1 cellular context compared by ENCODE assay signal in the genomic region with DNA sequence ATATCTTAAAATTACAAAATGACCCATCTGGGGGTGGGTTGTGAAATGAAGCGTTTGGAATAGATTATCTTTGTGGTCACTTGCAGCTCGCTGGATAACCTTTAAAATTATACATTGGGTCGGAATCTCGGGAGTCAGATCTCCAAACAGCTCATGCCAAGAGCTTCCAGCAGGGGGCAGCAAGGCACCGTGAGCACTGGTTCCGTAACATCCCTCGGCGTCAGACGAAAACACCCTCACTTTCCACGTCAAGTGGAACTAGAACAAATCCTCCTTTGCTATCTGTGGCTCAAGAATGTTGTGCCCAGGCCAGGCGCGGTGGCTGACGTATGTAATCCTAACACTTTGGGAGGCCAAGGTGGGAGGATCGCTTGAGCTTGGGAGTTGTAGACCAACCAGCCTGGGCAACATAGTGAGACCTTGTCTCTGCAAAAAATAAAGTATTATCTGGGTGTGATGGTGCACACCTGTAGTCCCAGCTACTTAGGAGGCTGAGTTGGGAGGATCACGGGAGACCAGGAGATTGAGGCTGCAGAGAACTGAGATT.
TF ChIP-seq lines count a peak whose summit lies in the region.

No MANE protein-coding gene starts in this region.

TF ChIP-seq in HepG2, 621 proteins besides CTCF, POLR2A, EP300 and RAD21 (continued from another document and continues in another):
- TF ChIP-seq ZNF512 (CRISPR knock-in tag; IDR thresholded peaks at IDR 0.05) (no peak), TRAFD1 (CRISPR knock-in tag; IDR thresholded peaks at IDR 0.05; ENCODE audit: borderline replicate concordance) (no peak), POLR2AphosphoS5 (IDR thresholded peaks at IDR 0.05; ENCODE audit: low read depth, low read length) (peak; percentile 27; the same call in 1 of the 2 replicates), THAP7 (CRISPR knock-in tag; IDR thresholded peaks at IDR 0.05) (no peak), FLYWCH1 (CRISPR knock-in tag; IDR thresholded peaks at IDR 0.05) (no peak), GABPA (IDR thresholded peaks at IDR 0.05; ENCODE audit: low read depth, low read length) (no peak), GABPA (CRISPR knock-in tag; IDR thresholded peaks at IDR 0.05; ENCODE audit: low read depth) (no peak), RBM39 (IDR thresholded peaks at IDR 0.05; ENCODE audit: low read depth, low read length, poor library complexity, severe bottlenecking) (no peak), KDM3A (CRISPR knock-in tag; IDR thresholded peaks at IDR 0.05; ENCODE audit: low read depth) (0 out of 2 replicates have a peak, but pooled peaks have one; percentile 32), MEF2D (CRISPR knock-in tag; IDR thresholded peaks at IDR 0.05) (0 out of 2 replicates have a peak, but pooled peaks have one; percentile 37), ZNF367 (CRISPR knock-in tag; IDR thresholded peaks at IDR 0.05; ENCODE audit: borderline replicate concordance) (no peak), ZNF510 (CRISPR knock-in tag; IDR thresholded peaks at IDR 0.05; ENCODE audit: low read depth) (no peak), NAIF1 (CRISPR knock-in tag; IDR thresholded peaks at IDR 0.05; ENCODE audit: borderline replicate concordance) (no peak), ARNT2 (CRISPR knock-in tag; IDR thresholded peaks at IDR 0.05; ENCODE audit: low read depth) (no peak), KDM5B (CRISPR knock-in tag; IDR thresholded peaks at IDR 0.05; ENCODE audit: borderline replicate concordance) (peak; percentile 58; the same call in 1 of the 2 replicates), RXRA (CRISPR knock-in tag; IDR thresholded peaks at IDR 0.05) (0 out of 2 replicates have a peak, but pooled peaks have one; percentile 38), ZFP41 (CRISPR knock-in tag; IDR thresholded peaks at IDR 0.05; ENCODE audit: borderline replicate concordance) (no peak), ZNF782 (CRISPR knock-in tag; IDR thresholded peaks at IDR 0.05; ENCODE audit: borderline replicate concordance) (no peak), ZBTB33 (CRISPR knock-in tag; IDR thresholded peaks at IDR 0.05) (0 out of 2 replicates have a peak, but pooled peaks have one; percentile 21), ZNF766 (CRISPR knock-in tag; IDR thresholded peaks at IDR 0.05; ENCODE audit: borderline replicate concordance) (no peak), HDAC2 (CRISPR knock-in tag; IDR thresholded peaks at IDR 0.05) (peak; percentile 48; the same call in 1 of the 2 replicates), CBFB (CRISPR knock-in tag; IDR thresholded peaks at IDR 0.05) (0 out of 2 replicates have a peak, but pooled peaks have one; percentile 42), MED1 (CRISPR knock-in tag; IDR thresholded peaks at IDR 0.05) (peak; percentile 24; the same call in 1 of the 2 replicates), SSRP1 (CRISPR knock-in tag; IDR thresholded peaks at IDR 0.05) (peak; percentile 80), FOXA3 (CRISPR knock-in tag; IDR thresholded peaks at IDR 0.05) (peak; percentile 44; the same call in 1 of the 2 replicates), NFYB (CRISPR knock-in tag; IDR thresholded peaks at IDR 0.05) (no peak), ZNF562 (CRISPR knock-in tag; IDR thresholded peaks at IDR 0.05; ENCODE audit: borderline replicate concordance) (no peak), ZSCAN9 (CRISPR knock-in tag; IDR thresholded peaks at IDR 0.05; ENCODE audit: borderline replicate concordance) (peak; percentile 22; the same call in 1 of the 2 replicates), ZNF296 (CRISPR knock-in tag; conservative IDR thresholded peaks at IDR 0.05) (no peak), ZNF362 (CRISPR knock-in tag; IDR thresholded peaks at IDR 0.05; ENCODE audit: borderline replicate concordance) (no peak), ESRRA (CRISPR knock-in tag; IDR thresholded peaks at IDR 0.05; ENCODE audit: low read depth) (no peak), SALL1 (CRISPR knock-in tag; IDR thresholded peaks at IDR 0.05) (peak; percentile 67), KLF12 (CRISPR knock-in tag; IDR thresholded peaks at IDR 0.05; ENCODE audit: borderline replicate concordance) (no peak), KLF11 (CRISPR knock-in tag; IDR thresholded peaks at IDR 0.05) (peak; percentile 65; the same call in 1 of the 2 replicates), ZXDC (CRISPR knock-in tag; IDR thresholded peaks at IDR 0.05) (no peak)
- TF ChIP-seq, protein P1, sequence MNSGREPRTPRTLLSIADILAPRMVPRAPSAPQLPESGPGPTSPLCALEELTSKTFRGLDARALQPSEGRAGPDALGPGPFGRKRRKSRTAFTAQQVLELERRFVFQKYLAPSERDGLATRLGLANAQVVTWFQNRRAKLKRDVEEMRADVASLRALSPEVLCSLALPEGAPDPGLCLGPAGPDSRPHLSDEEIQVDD (CRISPR knock-in tag; IDR thresholded peaks at IDR 0.05; ENCODE audit: borderline replicate concordance) = no peak
- TF ChIP-seq, protein P2, sequence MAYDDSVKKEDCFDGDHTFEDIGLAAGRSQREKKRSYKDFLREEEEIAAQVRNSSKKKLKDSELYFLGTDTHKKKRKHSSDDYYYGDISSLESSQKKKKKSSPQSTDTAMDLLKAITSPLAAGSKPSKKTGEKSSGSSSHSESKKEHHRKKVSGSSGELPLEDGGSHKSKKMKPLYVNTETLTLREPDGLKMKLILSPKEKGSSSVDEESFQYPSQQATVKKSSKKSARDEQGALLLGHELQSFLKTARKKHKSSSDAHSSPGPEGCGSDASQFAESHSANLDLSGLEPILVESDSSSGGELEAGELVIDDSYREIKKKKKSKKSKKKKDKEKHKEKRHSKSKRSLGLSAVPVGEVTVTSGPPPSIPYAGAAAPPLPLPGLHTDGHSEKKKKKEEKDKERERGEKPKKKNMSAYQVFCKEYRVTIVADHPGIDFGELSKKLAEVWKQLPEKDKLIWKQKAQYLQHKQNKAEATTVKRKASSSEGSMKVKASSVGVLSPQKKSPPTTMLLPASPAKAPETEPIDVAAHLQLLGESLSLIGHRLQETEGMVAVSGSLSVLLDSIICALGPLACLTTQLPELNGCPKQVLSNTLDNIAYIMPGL (CRISPR knock-in tag; IDR thresholded peaks at IDR 0.05; ENCODE audit: borderline replicate concordance in 1 of 2, low read depth in 1 of 2) = peak; percentile 58 to 69; a peak in 2 of 4 replicates
- TF ChIP-seq, protein P3, sequence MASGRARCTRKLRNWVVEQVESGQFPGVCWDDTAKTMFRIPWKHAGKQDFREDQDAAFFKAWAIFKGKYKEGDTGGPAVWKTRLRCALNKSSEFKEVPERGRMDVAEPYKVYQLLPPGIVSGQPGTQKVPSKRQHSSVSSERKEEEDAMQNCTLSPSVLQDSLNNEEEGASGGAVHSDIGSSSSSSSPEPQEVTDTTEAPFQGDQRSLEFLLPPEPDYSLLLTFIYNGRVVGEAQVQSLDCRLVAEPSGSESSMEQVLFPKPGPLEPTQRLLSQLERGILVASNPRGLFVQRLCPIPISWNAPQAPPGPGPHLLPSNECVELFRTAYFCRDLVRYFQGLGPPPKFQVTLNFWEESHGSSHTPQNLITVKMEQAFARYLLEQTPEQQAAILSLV (CRISPR knock-in tag; IDR thresholded peaks at IDR 0.05; ENCODE audit: borderline replicate concordance) = peak; percentile 40; the same call in 1 of the 2 replicates
- TF ChIP-seq, protein P4, sequence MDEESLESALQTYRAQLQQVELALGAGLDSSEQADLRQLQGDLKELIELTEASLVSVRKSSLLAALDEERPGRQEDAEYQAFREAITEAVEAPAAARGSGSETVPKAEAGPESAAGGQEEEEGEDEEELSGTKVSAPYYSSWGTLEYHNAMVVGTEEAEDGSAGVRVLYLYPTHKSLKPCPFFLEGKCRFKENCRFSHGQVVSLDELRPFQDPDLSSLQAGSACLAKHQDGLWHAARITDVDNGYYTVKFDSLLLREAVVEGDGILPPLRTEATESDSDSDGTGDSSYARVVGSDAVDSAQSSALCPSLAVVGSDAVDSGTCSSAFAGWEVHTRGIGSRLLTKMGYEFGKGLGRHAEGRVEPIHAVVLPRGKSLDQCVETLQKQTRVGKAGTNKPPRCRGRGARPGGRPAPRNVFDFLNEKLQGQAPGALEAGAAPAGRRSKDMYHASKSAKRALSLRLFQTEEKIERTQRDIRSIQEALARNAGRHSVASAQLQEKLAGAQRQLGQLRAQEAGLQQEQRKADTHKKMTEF (CRISPR knock-in tag; IDR thresholded peaks at IDR 0.05) = peak; percentile 45; the same call in 1 of the 2 replicates
- TF ChIP-seq, protein P5, sequence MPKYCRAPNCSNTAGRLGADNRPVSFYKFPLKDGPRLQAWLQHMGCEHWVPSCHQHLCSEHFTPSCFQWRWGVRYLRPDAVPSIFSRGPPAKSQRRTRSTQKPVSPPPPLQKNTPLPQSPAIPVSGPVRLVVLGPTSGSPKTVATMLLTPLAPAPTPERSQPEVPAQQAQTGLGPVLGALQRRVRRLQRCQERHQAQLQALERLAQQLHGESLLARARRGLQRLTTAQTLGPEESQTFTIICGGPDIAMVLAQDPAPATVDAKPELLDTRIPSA (CRISPR knock-in tag; IDR thresholded peaks at IDR 0.05; ENCODE audit: borderline replicate concordance) = no peak
- TF ChIP-seq, protein P6, sequence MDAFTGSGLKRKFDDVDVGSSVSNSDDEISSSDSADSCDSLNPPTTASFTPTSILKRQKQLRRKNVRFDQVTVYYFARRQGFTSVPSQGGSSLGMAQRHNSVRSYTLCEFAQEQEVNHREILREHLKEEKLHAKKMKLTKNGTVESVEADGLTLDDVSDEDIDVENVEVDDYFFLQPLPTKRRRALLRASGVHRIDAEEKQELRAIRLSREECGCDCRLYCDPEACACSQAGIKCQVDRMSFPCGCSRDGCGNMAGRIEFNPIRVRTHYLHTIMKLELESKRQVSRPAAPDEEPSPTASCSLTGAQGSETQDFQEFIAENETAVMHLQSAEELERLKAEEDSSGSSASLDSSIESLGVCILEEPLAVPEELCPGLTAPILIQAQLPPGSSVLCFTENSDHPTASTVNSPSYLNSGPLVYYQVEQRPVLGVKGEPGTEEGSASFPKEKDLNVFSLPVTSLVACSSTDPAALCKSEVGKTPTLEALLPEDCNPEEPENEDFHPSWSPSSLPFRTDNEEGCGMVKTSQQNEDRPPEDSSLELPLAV (CRISPR knock-in tag; conservative IDR thresholded peaks at IDR 0.05; ENCODE audit: low read depth) = no peak
